In genomic region chr1:184826001-184826400, GRCh38 we compare ENCODE assay signal across 16 cellular contexts.
DNase-seq lines count a peak whose midpoint lies in the region; ATAC-seq lines count a peak whose summit lies in the region.
"Had no signal": no experiment of that assay in that cellular context is flagged by ENCODE, and none has a peak within 500 bp of the region (broad histone marks: within the 10 kb centered on the region; RNA-seq: fewer than 3 reads in every experiment).

No MANE protein-coding gene starts in this region.

- H3K27ac Mint-ChIP-seq in effector memory CD8-positive, alpha-beta T cell, result peak overlapping the region; percentile 79 to 88
- H3K27ac Mint-ChIP-seq: activated CD4-positive, alpha-beta memory T cell treated with anti-CD3 and anti-CD28 coated beads, Interleukin-2, amount 10 ng/mL, durations not matched to agents 7 days and 5 days; IgD-negative memory B cell had no signal

- no peak overlapping the region for H3K4me3 Mint-ChIP-seq in effector memory CD8-positive, alpha-beta T cell
- H3K4me3 Mint-ChIP-seq: activated CD4-positive, alpha-beta memory T cell treated with anti-CD3 and anti-CD28 coated beads, Interleukin-2, amount 10 ng/mL, durations not matched to agents 7 days and 5 days had no signal

- H3K27me3 ChIP-seq in skeletal muscle tissue (ENCODE audit: control insufficient read depth in 3 of 3, insufficient read depth in 3 of 3, low read length in 3 of 3), result no peaks in the 10 kb centered on the region

- H3K4me3 ChIP-seq in skeletal muscle tissue (ENCODE audit: low read length in 3 of 3), result no peak overlapping the region
- H3K4me3 ChIP-seq: SK-N-MC had no signal

- peaks cover 71 to 79% (median 73%) of the 10 kb centered on the region in 3 donors for H3K4me1 ChIP-seq in skeletal muscle tissue (ENCODE audit: control insufficient read depth in 3 of 3, insufficient read depth in 3 of 3, low read length in 3 of 3)

- peak; percentile 45 for ATAC-seq in GM18502 (IDR thresholded peaks at IDR 0.05; ENCODE audit: poor library complexity, unreplicated experiment)
- ATAC-seq in HG02885 (IDR thresholded peaks at IDR 0.05; ENCODE audit: poor library complexity, unreplicated experiment), result peak; percentile 42
- no peak for ATAC-seq in effector memory CD8-positive, alpha-beta T cell (replicated peaks)

- H3K36me3 ChIP-seq in skeletal muscle tissue (ENCODE audit: control insufficient read depth in 3 of 3, insufficient read depth in 3 of 3, low read length in 3 of 3), result peaks cover under 1 to 7% (median 2%) of the 10 kb centered on the region in 3 donors

- H3K4me1 Mint-ChIP-seq in effector memory CD8-positive, alpha-beta T cell (ENCODE audit: low read depth in 2 of 2), result peaks cover 6 to 8% of the 10 kb centered on the region in 2 donors

- peak overlapping the region; percentile 88 for H3K27ac ChIP-seq in skeletal muscle tissue (ENCODE audit: low read depth, low read length)
- H3K27ac ChIP-seq: SK-N-MC had no signal

- no peak for DNase-seq in effector memory CD8-positive, alpha-beta T cell
- no peak for DNase-seq in activated CD8-positive, alpha-beta memory T cell treated with anti-CD3 and anti-CD28 coated beads, Interleukin-2, amount 50 U/mL, for 4 hours
- DNase-seq in midbrain (lab: John Stamatoyannopoulos, UW), result no peak
- no peak for DNase-seq in AG08395 (ENCODE audit: low spot score)
- no peak for DNase-seq in GF-D8 (lab: John Stamatoyannopoulos, UW)
- DNase-seq: activated CD4-positive, alpha-beta memory T cell treated with anti-CD3 and anti-CD28 coated beads, Interleukin-2, amount 10 ng/mL, durations not matched to agents 7 days and 5 days; activated gamma-delta T cell; DMS 273 treated with DMSO at 0.1 percent for 48 hours; foreskin melanocyte; NCI-H1105 treated with DMSO at 0.1 percent for 48 hours; NCI-H446 had no signal

- H3K9me3 ChIP-seq in skeletal muscle tissue (ENCODE audit: control insufficient read depth in 3 of 3, low read length in 3 of 3), result no peaks in the 10 kb centered on the region

- peak overlapping the region in 2 of 3 donors; percentile 34 to 45 for H3K9ac ChIP-seq in skeletal muscle tissue (ENCODE audit: low read depth in 1 of 3, low read length in 3 of 3)

- peaks cover 28% of the 10 kb centered on the region for H3K36me3 Mint-ChIP-seq in effector memory CD8-positive, alpha-beta T cell (ENCODE audit: insufficient read depth)

- H3K9me3 Mint-ChIP-seq in effector memory CD8-positive, alpha-beta T cell, result no peaks in the 10 kb centered on the region
- H3K9me3 Mint-ChIP-seq: activated CD4-positive, alpha-beta memory T cell treated with anti-CD3 and anti-CD28 coated beads, Interleukin-2, amount 10 ng/mL, durations not matched to agents 7 days and 5 days; IgD-negative memory B cell had no signal

- no peaks in the 10 kb centered on the region for H3K27me3 Mint-ChIP-seq in effector memory CD8-positive, alpha-beta T cell
- H3K27me3 Mint-ChIP-seq: activated CD4-positive, alpha-beta memory T cell treated with anti-CD3 and anti-CD28 coated beads, Interleukin-2, amount 10 ng/mL, durations not matched to agents 7 days and 5 days; IgD-negative memory B cell had no signal
